ENCODE assay signal across 1 cellular context in the genomic region with DNA sequence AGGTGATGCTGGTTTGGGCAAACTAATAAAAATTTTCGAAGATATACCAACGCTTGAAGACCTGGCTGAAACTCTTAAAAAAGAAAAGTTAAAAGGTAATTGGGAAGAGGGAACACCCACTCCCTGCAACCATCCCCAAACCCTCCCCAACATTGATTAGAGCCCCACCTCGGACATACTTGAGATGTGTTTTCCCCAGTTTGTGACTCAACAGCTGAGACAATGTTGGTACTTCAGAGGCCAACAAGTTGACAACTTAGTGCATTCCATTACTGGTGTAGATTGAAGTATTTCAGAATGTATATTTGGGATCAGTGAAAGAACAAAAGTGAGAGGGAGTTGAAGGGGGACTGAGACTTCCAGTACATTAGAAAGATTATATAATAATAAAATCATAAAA.
TF ChIP-seq lines count a peak whose summit lies in the region.

No MANE protein-coding gene starts in this region.

TF ChIP-seq in IMR-90, 13 proteins besides CTCF, POLR2A, EP300 and RAD21:
- TF ChIP-seq RFX5 (IDR thresholded peaks at IDR 0.05; ENCODE audit: low read depth, low read length), result no peak
TF ChIP-seq in IMR-90: peak in this region for 0.
